In the genomic region with DNA sequence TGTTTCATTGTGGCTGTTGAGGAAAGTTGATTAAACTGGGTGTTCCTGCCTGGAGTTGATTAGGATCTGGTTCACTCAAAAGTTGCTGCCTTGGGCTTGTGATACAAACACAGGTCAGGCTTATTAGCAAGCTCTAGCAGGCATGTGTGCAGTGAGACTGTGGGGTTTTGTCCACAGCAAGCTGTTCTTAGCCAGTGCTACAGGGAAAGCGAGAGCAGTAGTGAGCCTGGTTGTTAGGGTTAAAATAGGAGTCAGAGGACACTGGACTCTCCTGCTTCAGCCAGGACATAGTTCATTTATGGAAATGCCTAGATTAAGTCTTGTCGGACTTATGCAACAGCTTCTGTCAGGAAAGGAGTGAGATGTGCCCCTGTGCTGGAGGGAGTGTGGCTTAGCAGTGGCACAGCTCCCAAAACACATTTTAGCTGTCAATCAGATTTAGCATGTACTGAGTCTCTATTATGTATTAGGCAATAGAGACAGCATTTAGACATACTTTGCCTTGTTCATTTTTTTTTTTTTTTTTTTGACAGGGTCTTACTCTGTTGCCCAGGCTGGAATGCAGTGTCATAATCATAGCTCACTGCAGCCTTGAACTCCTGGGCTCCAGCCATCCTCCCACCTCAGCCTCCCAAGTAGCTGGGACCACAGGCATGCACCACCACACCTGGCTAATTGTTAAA, we compare ENCODE assay signal across 1 cellular context.
TF ChIP-seq lines count a peak whose summit lies in the region.

No MANE protein-coding gene starts in this region.

TF ChIP-seq in HepG2, 621 proteins besides CTCF, POLR2A, EP300 and RAD21 (continued from another document and continues in another):
- TF ChIP-seq TFE3 (CRISPR knock-in tag; IDR thresholded peaks at IDR 0.05) (peak; percentile 75), ZHX1 (CRISPR knock-in tag; IDR thresholded peaks at IDR 0.05; ENCODE audit: low read depth) (no peak), PHF20 (CRISPR knock-in tag; IDR thresholded peaks at IDR 0.05) (no peak), HOXA7 (CRISPR knock-in tag; IDR thresholded peaks at IDR 0.05) (no peak), ZNF83 (CRISPR knock-in tag; IDR thresholded peaks at IDR 0.05; ENCODE audit: borderline replicate concordance) (no peak), EHMT2 (IDR thresholded peaks at IDR 0.05; ENCODE audit: borderline replicate concordance, low read depth, low read length) (no peak), ZFP62 (CRISPR knock-in tag; IDR thresholded peaks at IDR 0.05) (no peak), SETDB1 (CRISPR knock-in tag; IDR thresholded peaks at IDR 0.05; ENCODE audit: borderline replicate concordance) (no peak), MLLT10 (CRISPR knock-in tag; IDR thresholded peaks at IDR 0.05) (no peak), ZNF577 (CRISPR knock-in tag; IDR thresholded peaks at IDR 0.05; ENCODE audit: borderline replicate concordance, low read depth) (no peak), THAP8 (CRISPR knock-in tag; IDR thresholded peaks at IDR 0.05; ENCODE audit: borderline replicate concordance) (no peak), MXD3 (CRISPR knock-in tag; IDR thresholded peaks at IDR 0.05) (no peak), ATF4 (CRISPR knock-in tag; IDR thresholded peaks at IDR 0.05) (no peak), XRCC5 (optimal IDR thresholded peaks at IDR 0.05; ENCODE audit: low read length) (peak; percentile 31), ZNF484 (CRISPR knock-in tag; IDR thresholded peaks at IDR 0.05; ENCODE audit: borderline replicate concordance, low read depth) (no peak), KMT2B (CRISPR knock-in tag; IDR thresholded peaks at IDR 0.05) (no peak), ZSCAN12 (CRISPR knock-in tag; IDR thresholded peaks at IDR 0.05) (no peak), ZSCAN25 (CRISPR knock-in tag; IDR thresholded peaks at IDR 0.05) (no peak), DMAP1 (CRISPR knock-in tag; IDR thresholded peaks at IDR 0.05) (no peak), ZNF646 (CRISPR knock-in tag; IDR thresholded peaks at IDR 0.05) (no peak), ZNF891 (CRISPR knock-in tag; IDR thresholded peaks at IDR 0.05) (no peak), TEAD3 (CRISPR knock-in tag; optimal IDR thresholded peaks at IDR 0.05; ENCODE audit: borderline replicate concordance) (peak; percentile 58), SMC3 (IDR thresholded peaks at IDR 0.05; ENCODE audit: low read length) (no peak), SNAI1 (CRISPR knock-in tag; IDR thresholded peaks at IDR 0.05; ENCODE audit: borderline replicate concordance) (no peak), ZFAT (CRISPR knock-in tag; conservative IDR thresholded peaks at IDR 0.05) (no peak), YY1 (IDR thresholded peaks at IDR 0.05; ENCODE audit: insufficient read depth, insufficient replicate concordance, low read depth, low read length) (no peak), POLR2AphosphoS2 (IDR thresholded peaks at IDR 0.05; ENCODE audit: low read depth, low read length) (no peak), ZNF12 (CRISPR knock-in tag; IDR thresholded peaks at IDR 0.05) (no peak), ZNF550 (CRISPR knock-in tag; IDR thresholded peaks at IDR 0.05; ENCODE audit: borderline replicate concordance) (no peak), YEATS2 (CRISPR knock-in tag; IDR thresholded peaks at IDR 0.05; ENCODE audit: borderline replicate concordance) (peak; percentile 40; the same call in 1 of the 2 replicates), HINFP (CRISPR knock-in tag; IDR thresholded peaks at IDR 0.05; ENCODE audit: low read depth) (no peak)
- TF ChIP-seq, protein P1, sequence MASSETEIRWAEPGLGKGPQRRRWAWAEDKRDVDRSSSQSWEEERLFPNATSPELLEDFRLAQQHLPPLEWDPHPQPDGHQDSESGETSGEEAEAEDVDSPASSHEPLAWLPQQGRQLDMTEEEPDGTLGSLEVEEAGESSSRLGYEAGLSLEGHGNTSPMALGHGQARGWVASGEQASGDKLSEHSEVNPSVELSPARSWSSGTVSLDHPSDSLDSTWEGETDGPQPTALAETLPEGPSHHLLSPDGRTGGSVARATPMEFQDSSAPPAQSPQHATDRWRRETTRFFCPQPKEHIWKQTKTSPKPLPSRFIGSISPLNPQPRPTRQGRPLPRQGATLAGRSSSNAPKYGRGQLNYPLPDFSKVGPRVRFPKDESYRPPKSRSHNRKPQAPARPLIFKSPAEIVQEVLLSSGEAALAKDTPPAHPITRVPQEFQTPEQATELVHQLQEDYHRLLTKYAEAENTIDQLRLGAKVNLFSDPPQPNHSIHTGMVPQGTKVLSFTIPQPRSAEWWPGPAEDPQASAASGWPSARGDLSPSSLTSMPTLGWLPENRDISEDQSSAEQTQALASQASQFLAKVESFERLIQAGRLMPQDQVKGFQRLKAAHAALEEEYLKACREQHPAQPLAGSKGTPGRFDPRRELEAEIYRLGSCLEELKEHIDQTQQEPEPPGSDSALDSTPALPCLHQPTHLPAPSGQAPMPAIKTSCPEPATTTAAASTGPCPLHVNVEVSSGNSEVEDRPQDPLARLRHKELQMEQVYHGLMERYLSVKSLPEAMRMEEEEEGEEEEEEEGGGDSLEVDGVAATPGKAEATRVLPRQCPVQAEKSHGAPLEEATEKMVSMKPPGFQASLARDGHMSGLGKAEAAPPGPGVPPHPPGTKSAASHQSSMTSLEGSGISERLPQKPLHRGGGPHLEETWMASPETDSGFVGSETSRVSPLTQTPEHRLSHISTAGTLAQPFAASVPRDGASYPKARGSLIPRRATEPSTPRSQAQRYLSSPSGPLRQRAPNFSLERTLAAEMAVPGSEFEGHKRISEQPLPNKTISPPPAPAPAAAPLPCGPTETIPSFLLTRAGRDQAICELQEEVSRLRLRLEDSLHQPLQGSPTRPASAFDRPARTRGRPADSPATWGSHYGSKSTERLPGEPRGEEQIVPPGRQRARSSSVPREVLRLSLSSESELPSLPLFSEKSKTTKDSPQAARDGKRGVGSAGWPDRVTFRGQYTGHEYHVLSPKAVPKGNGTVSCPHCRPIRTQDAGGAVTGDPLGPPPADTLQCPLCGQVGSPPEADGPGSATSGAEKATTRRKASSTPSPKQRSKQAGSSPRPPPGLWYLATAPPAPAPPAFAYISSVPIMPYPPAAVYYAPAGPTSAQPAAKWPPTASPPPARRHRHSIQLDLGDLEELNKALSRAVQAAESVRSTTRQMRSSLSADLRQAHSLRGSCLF (CRISPR knock-in tag; IDR thresholded peaks at IDR 0.05; ENCODE audit: borderline replicate concordance): no peak
- TF ChIP-seq, protein P2, sequence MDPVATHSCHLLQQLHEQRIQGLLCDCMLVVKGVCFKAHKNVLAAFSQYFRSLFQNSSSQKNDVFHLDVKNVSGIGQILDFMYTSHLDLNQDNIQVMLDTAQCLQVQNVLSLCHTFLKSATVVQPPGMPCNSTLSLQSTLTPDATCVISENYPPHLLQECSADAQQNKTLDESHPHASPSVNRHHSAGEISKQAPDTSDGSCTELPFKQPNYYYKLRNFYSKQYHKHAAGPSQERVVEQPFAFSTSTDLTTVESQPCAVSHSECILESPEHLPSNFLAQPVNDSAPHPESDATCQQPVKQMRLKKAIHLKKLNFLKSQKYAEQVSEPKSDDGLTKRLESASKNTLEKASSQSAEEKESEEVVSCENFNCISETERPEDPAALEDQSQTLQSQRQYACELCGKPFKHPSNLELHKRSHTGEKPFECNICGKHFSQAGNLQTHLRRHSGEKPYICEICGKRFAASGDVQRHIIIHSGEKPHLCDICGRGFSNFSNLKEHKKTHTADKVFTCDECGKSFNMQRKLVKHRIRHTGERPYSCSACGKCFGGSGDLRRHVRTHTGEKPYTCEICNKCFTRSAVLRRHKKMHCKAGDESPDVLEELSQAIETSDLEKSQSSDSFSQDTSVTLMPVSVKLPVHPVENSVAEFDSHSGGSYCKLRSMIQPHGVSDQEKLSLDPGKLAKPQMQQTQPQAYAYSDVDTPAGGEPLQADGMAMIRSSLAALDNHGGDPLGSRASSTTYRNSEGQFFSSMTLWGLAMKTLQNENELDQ (CRISPR knock-in tag; IDR thresholded peaks at IDR 0.05; ENCODE audit: borderline replicate concordance): no peak
